In the genomic region with DNA sequence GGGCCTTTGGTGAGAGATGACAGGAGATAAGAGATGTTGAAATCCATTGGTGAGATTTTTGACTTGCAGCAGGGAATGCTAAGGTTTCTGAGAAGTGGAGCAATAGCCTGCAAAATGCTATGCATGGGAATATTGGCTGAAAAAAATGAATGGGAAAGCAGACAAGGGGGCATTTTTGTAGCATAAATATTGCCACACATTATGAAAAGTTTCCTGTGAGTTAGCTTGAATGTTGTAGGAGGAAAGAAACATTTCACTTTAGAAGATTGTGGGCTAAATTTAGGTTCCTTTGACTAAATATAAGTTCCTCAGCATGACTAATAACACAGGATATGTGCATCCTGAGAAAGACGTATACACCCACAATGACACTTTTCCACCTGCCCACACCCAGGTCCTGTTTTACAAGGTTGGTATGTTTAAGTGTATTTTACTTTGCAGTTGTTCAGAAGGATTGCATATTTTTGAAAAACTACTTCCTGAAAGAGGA, we compare ENCODE assay signal across 10 cellular contexts. TPM values are rescaled to one million over a fixed set of nuclear protein-coding genes. Genes with fewer than 3 reads are reported as not detected.
DNase-seq lines count a peak whose midpoint lies in the region; ATAC-seq, FAIRE-seq and TF ChIP-seq lines count a peak whose summit lies in the region.
"Had no signal": no experiment of that assay in that cellular context is flagged by ENCODE, and none has a peak within 500 bp of the region (broad histone marks: within the 10 kb centered on the region; RNA-seq: fewer than 3 reads in every experiment).

No MANE protein-coding gene starts in this region.

- H3T11ph ChIP-seq in H9 (ENCODE audit: low read length) = no peak overlapping the region

- H3K18ac ChIP-seq in H9 (ENCODE audit: insufficient read length, low read depth, low read length) = no peak overlapping the region

- H3K36me3 ChIP-seq in small intestine (ENCODE audit: control insufficient read depth in 2 of 2, insufficient read depth in 2 of 2, low read length in 2 of 2) = no peaks in the 10 kb centered on the region

- H2BK5ac ChIP-seq in H9 (ENCODE audit: insufficient read length, low read length) = no peak overlapping the region

- H3K27ac ChIP-seq in small intestine (ENCODE audit: low read depth in 1 of 2, low read length in 1 of 2) (peak overlapping the region; percentile 50 to 69), H9 (ENCODE audit: insufficient read length, low read depth, low read length) (no peak overlapping the region)
- H3K27ac ChIP-seq: 22Rv1 had no signal

- no peak overlapping the region for H3K4ac ChIP-seq in H9 (ENCODE audit: low read depth, low read length)

- H2BK12ac ChIP-seq in H9 (ENCODE audit: insufficient read length, low read depth, low read length) = no peak overlapping the region

- H3K27me3 ChIP-seq in small intestine (ENCODE audit: control insufficient read depth in 2 of 2, insufficient read depth in 2 of 2, low read length in 2 of 2) (no peaks in the 10 kb centered on the region), H9 (ENCODE audit: insufficient read depth, low read length) (no peaks in the 10 kb centered on the region)

- H2AFZ ChIP-seq in H9 (ENCODE audit: low read length) = no peak overlapping the region

- no peaks in the 10 kb centered on the region for H3K79me2 ChIP-seq in H9 (ENCODE audit: insufficient read depth, low read length)

- no peak overlapping the region for H3K4me2 ChIP-seq in H9 (ENCODE audit: insufficient read depth, insufficient read length, low read length)

- H3K4me1 Mint-ChIP-seq in activated CD8-positive, alpha-beta T cell treated with anti-CD3 and anti-CD28 coated beads for 36 hours (ENCODE audit: low read depth) = peaks cover 76% of the 10 kb centered on the region
- H3K4me1 Mint-ChIP-seq in H9 = peaks cover 7% of the 10 kb centered on the region in 2 experiments

- peaks cover 2% of the 10 kb centered on the region for H3K9me3 Mint-ChIP-seq in activated CD8-positive, alpha-beta T cell treated with anti-CD3 and anti-CD28 coated beads for 36 hours
- peaks cover 0 to 31% of the 10 kb centered on the region in 2 experiments; a peak in 4 of 5 replicates for H3K9me3 Mint-ChIP-seq in H9
- H3K9me3 Mint-ChIP-seq: IgD-negative memory B cell had no signal

- H3K27ac Mint-ChIP-seq in activated CD8-positive, alpha-beta T cell treated with anti-CD3 and anti-CD28 coated beads for 36 hours = peak overlapping the region; percentile 94
- H3K27ac Mint-ChIP-seq in H9 = no peak overlapping the region; a peak in 1 of 7 replicates
- H3K27ac Mint-ChIP-seq: IgD-negative memory B cell had no signal

- no peaks in the 10 kb centered on the region for H4K20me1 ChIP-seq in H9 (ENCODE audit: control insufficient read depth, insufficient read depth, insufficient read length)

- H4K8ac ChIP-seq in H9 (replicated peaks; ENCODE audit: insufficient read length, low read depth, low read length) = no peak overlapping the region

- H3K56ac ChIP-seq in H9 (ENCODE audit: insufficient read length, low read depth, low read length) = no peak overlapping the region

- 20 to 33% (median 21%) methylated on average over 1 of the region's 1 CpG for WGBS in small intestine, 3 donors
- no CpG with 5 or more reads among the region's 1 CpG for WGBS in H9 (ENCODE audit: extremely low coverage, insufficient read length, low lambda C conversion rate)

- no peaks in the 10 kb centered on the region for H3K9me3 ChIP-seq in small intestine (ENCODE audit: control insufficient read depth, low read depth)
- H3K9me3 ChIP-seq in H9 (ENCODE audit: control insufficient read depth, low read depth, low read length) = no peaks in the 10 kb centered on the region

- peak; percentile 80 for ATAC-seq in HG02938 (IDR thresholded peaks at IDR 0.05; ENCODE audit: unreplicated experiment)
- ATAC-seq in activated CD8-positive, alpha-beta T cell treated with anti-CD3 and anti-CD28 coated beads for 36 hours = peak; percentile 74

- H3K4me3 Mint-ChIP-seq in activated CD8-positive, alpha-beta T cell treated with anti-CD3 and anti-CD28 coated beads for 36 hours = peak overlapping the region; percentile 37
- no peak overlapping the region for H3K4me3 Mint-ChIP-seq in H9

- DNase-seq in SIG-M5 treated with dmso at 0.1 percent for 504 hours (lab: John Stamatoyannopoulos, UW; ENCODE audit: unreplicated experiment) (peak; percentile 2), SIG-M5 (lab: John Stamatoyannopoulos, UW) (no peak), small intestine (peak; percentile 27), SHP77 (lab: John Stamatoyannopoulos, UW) (no peak), H9 (no peak), NCI-H524 (lab: John Stamatoyannopoulos, UW) (no peak)
- DNase-seq in activated CD8-positive, alpha-beta T cell treated with anti-CD3 and anti-CD28 coated beads for 36 hours = peak; percentile 72

- H3K23me2 ChIP-seq in H9 (ENCODE audit: insufficient read length, low read depth, low read length, poor library complexity, severe bottlenecking) = no peaks in the 10 kb centered on the region

- H4K5ac ChIP-seq in H9 (ENCODE audit: insufficient read length, low read depth, low read length) = no peak overlapping the region

- peaks cover 43% of the 10 kb centered on the region for H3K36me3 Mint-ChIP-seq in activated CD8-positive, alpha-beta T cell treated with anti-CD3 and anti-CD28 coated beads for 36 hours (ENCODE audit: low read depth)
- no peaks in the 10 kb centered on the region for H3K36me3 Mint-ChIP-seq in H9 (ENCODE audit: insufficient read depth in 1 of 3, low read depth in 3 of 3)
- H3K36me3 Mint-ChIP-seq: IgD-negative memory B cell had no signal

- H2BK120ac ChIP-seq in H9 (ENCODE audit: low read depth, low read length, poor library complexity, severe bottlenecking) = no peak overlapping the region

- H2AK5ac ChIP-seq in H9 (ENCODE audit: insufficient read length, low read length) = no peak overlapping the region

- CTCF ChIA-PET in activated CD8-positive, alpha-beta T cell treated with anti-CD3 and anti-CD28 coated beads for 36 hours (lab: Charles Lee) = interaction anchor here (1.3 to 1.8 kb wide), 4 partner anchors 15 to 75 kb away, joined by 3 to 6 read pairs (median 4); no protein-coding TSS in a partner anchor

- POLR2A ChIA-PET in activated CD8-positive, alpha-beta T cell treated with anti-CD3 and anti-CD28 coated beads for 36 hours (lab: Charles Lee) = interaction anchor here (0.6 to 1.6 kb wide), 4 partner anchors 22 to 284 kb away, joined by 3 to 6 read pairs (median 4); no protein-coding TSS in a partner anchor

- intact Hi-C loops in activated CD8-positive, alpha-beta T cell treated with anti-CD3 and anti-CD28 coated beads for 36 hours (cut with micrococcal nuclease) = loop anchor here (5.0 kb wide), 1 partner anchor 73 kb away; no protein-coding TSS in a partner anchor

- H3K79me1 ChIP-seq in H9 (ENCODE audit: insufficient read depth, low read depth, low read length, poor library complexity, severe bottlenecking) = no peaks in the 10 kb centered on the region

- H3K23ac ChIP-seq in H9 (ENCODE audit: insufficient read length, low read depth, low read length) = no peak overlapping the region

- no peaks in the 10 kb centered on the region for H3K27me3 Mint-ChIP-seq in activated CD8-positive, alpha-beta T cell treated with anti-CD3 and anti-CD28 coated beads for 36 hours
- no peaks in the 10 kb centered on the region for H3K27me3 Mint-ChIP-seq in H9 (ENCODE audit: low read depth)

- no peak overlapping the region for H2BK20ac ChIP-seq in H9 (ENCODE audit: low read depth, low read length, poor library complexity, severe bottlenecking)

- H3K4me3 ChIP-seq in small intestine (ENCODE audit: low read depth in 1 of 2, low read length in 2 of 2) = no peak overlapping the region

- TF ChIP-seq CTCF in activated CD8-positive, alpha-beta T cell treated with anti-CD3 and anti-CD28 coated beads for 36 hours (IDR thresholded peaks at IDR 0.05) = no peak
- no peak for TF ChIP-seq CTCF in H9 (conservative IDR thresholded peaks at IDR 0.05)

- H3K4me1 ChIP-seq in small intestine (ENCODE audit: control insufficient read depth in 2 of 2, insufficient read depth in 1 of 2, low read depth in 1 of 2, low read length in 1 of 2) (no peaks in the 10 kb centered on the region), H9 (ENCODE audit: insufficient read depth, low read length) (no peaks in the 10 kb centered on the region; the same call in 1 of the 2 replicates)

- FAIRE-seq in small intestine (lab: Jason Lieb, UNC) = no peak

- no peak overlapping the region for H3K9ac ChIP-seq in H9 (ENCODE audit: extremely low read depth, insufficient read length, low read length)

- no peak overlapping the region for H2BK15ac ChIP-seq in H9 (ENCODE audit: low read depth, low read length)

- H4K91ac ChIP-seq in H9 (ENCODE audit: insufficient read length, low read depth, low read length) = no peak overlapping the region

- no peak overlapping the region for H3K14ac ChIP-seq in H9 (ENCODE audit: insufficient read depth, low read length)

RNA-seq across cellular contexts. Expression of gene PHEX, which starts 28.4 kb away (rescaled TPM):
- 10 to 100 TPM; 22.7 to 25.2 TPM for total RNA-seq in activated CD8-positive, alpha-beta T cell treated with anti-CD3 and anti-CD28 coated beads for 36 hours
- under 1 TPM; 0.40 to 0.67 (median 0.54) TPM for polyA plus RNA-seq in small intestine
- total RNA-seq in H9 (2021) = 0.11 and 0.15 TPM in 2 replicates

Comparison
In these comparisons a context has a peak if more than half of its experiments do, and no peak if none do; other contexts are left out.
1. DNase-seq: peak in SIG-M5 treated with dmso at 0.1 percent for 504 hours (single experiment), activated CD8-positive, alpha-beta T cell treated with anti-CD3 and anti-CD28 coated beads for 36 hours (single experiment) and small intestine (single experiment); none in SIG-M5 (single experiment), SHP77 (0 of 2), H9 (single experiment) and NCI-H524 (0 of 2).
2. RNA of gene PHEX, which starts 28.4 kb away (total RNA-seq): 22.7 to 25.2 TPM in activated CD8-positive, alpha-beta T cell treated with anti-CD3 and anti-CD28 coated beads for 36 hours; 0.11 to 0.15 TPM in H9; every median in the first group is over 10 times any median in the second.